In the genomic region with DNA sequence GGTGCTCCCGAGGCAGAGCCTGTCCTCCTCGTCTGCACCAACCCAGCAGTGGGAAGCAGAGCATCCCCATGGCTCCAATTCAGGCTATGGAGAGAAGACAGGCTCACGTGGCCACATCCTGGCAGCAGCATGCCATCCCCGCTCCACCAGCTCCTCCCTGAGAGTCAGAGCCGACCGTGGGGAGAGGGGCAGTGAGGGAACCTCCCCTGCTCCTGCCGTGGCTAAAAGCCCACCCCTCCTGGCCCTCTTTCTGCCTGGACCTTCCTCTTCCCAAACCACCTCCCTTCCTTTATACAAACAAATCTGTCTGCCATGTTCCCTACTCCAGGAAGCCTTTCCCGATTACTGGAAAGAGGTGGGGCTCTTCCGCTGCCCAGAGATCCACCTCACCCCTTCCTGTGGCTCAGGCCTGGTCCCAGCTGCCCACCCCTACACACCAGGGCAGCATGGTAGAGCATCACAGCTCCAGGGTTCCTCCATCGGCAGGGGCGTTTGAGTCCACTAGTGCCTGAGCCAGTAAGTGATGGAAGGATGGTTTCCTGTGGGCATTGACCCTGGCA, we compare ENCODE assay signal across 23 cellular contexts. TPM values are rescaled to one million over a fixed set of nuclear protein-coding genes. Genes with fewer than 3 reads are reported as not detected.
DNase-seq lines count a peak whose midpoint lies in the region; ATAC-seq and TF ChIP-seq lines count a peak whose summit lies in the region.
"Had no signal": no experiment of that assay in that cellular context is flagged by ENCODE, and none has a peak within 500 bp of the region (broad histone marks: within the 10 kb centered on the region; RNA-seq: fewer than 3 reads in every experiment).

No MANE protein-coding gene starts in this region.

- H4K20me1 ChIP-seq in GM23248 (ENCODE audit: insufficient read depth), result no peaks in the 10 kb centered on the region

- ATAC-seq in Right ventricle myocardium inferior (no peak), Right ventricle myocardium superior (ENCODE audit: poor library complexity) (no peak)
- ATAC-seq: activated T-helper 17 cell treated with anti-CD3 and anti-CD28 coated beads, Interleukin-2, amount 50 U/mL, for 72 hours; GM23338 had no signal

- no peaks in the 10 kb centered on the region for H3K27me3 Mint-ChIP-seq in T-helper 2 cell treated with Interferon-gamma antibody and Interleukin-4, amounts not matched to agents 5 μg/mL and 100 μg/mL, for 36 hours (ENCODE audit: low read depth)
- H3K27me3 Mint-ChIP-seq: activated CD4-positive, alpha-beta memory T cell treated with anti-CD3 and anti-CD28 coated beads, Interleukin-2, amount 10 ng/mL, durations not matched to agents 7 days and 5 days had no signal

- H3K4me1 Mint-ChIP-seq in T-helper 2 cell treated with Interferon-gamma antibody and Interleukin-4, amounts not matched to agents 5 μg/mL and 100 μg/mL, for 36 hours (ENCODE audit: low read depth), result peaks cover 3% of the 10 kb centered on the region
- H3K4me1 Mint-ChIP-seq: activated T-helper 17 cell treated with anti-CD3 and anti-CD28 coated beads, Interleukin-2, amount 50 U/mL, for 72 hours had no signal

- DNase-seq in Right ventricle myocardium inferior (ENCODE audit: missing footprints) (peak; percentile 46), Right ventricle myocardium superior (no peak), right atrium auricular region (ENCODE audit: low spot score) (no peak), uterus (no peak), GM23248 (no peak), NCI-H1417 treated with DMSO at 0.1 percent for 48 hours (lab: John Stamatoyannopoulos, UW) (no peak)
- no peak for DNase-seq in T-helper 2 cell treated with Interferon-gamma antibody and Interleukin-4, amounts not matched to agents 5 μg/mL and 100 μg/mL, for 36 hours (ENCODE audit: low spot score)
- DNase-seq: activated CD4-positive, alpha-beta memory T cell treated with anti-CD3 and anti-CD28 coated beads, Interleukin-2, amount 10 ng/mL, durations not matched to agents 7 days and 5 days; activated CD4-positive, alpha-beta T cell treated with anti-CD3 and anti-CD28 coated beads for 1 hour; activated CD8-positive, alpha-beta memory T cell treated with anti-CD3 and anti-CD28 coated beads, Interleukin-2, amount 50 U/mL, for 48 hours; activated naive CD4-positive, alpha-beta T cell treated with anti-CD3 and anti-CD28 coated beads, Interleukin-2, amount 50 U/mL, for 16 hours; amygdala; cortex of kidney; DND-41; mammary epithelial cell had no signal

- no peaks in the 10 kb centered on the region for H3K27me3 ChIP-seq in right atrium auricular region
- H3K27me3 ChIP-seq in skeletal muscle tissue (ENCODE audit: control insufficient read depth in 3 of 3, insufficient read depth in 3 of 3, low read length in 3 of 3), result no peaks in the 10 kb centered on the region
- H3K27me3 ChIP-seq in uterus, result no peaks in the 10 kb centered on the region
- no peaks in the 10 kb centered on the region; the same call in 1 of the 2 replicates for H3K27me3 ChIP-seq in GM23248 (replicated peaks; ENCODE audit: insufficient read depth)

- H3K4me3 Mint-ChIP-seq in T-helper 2 cell treated with Interferon-gamma antibody and Interleukin-4, amounts not matched to agents 5 μg/mL and 100 μg/mL, for 36 hours, result no peak overlapping the region
- H3K4me3 Mint-ChIP-seq: activated CD4-positive, alpha-beta memory T cell treated with anti-CD3 and anti-CD28 coated beads, Interleukin-2, amount 10 ng/mL, durations not matched to agents 7 days and 5 days; activated T-helper 17 cell treated with anti-CD3 and anti-CD28 coated beads, Interleukin-2, amount 50 U/mL, for 72 hours; GM23338; T-helper 1 cell treated with Interleukin-12 subunit alpha and Interleukin-12 subunit beta and Interleukin-4 antibody, amounts not matched to agents 30 μg/mL and 1 μg/mL, for 36 hours had no signal

- H3K36me3 Mint-ChIP-seq in T-helper 2 cell treated with Interferon-gamma antibody and Interleukin-4, amounts not matched to agents 5 μg/mL and 100 μg/mL, for 36 hours (ENCODE audit: low read depth), result no peaks in the 10 kb centered on the region

- intact Hi-C loops in Right ventricle myocardium inferior (cut with DNase I), result no loop called here
- intact Hi-C loops in Right ventricle myocardium superior (cut with DNase I), result no loop called here
- intact Hi-C loops in uterus (cut with DNase I; ENCODE audit: low total_unique reads), result no loop called here

- H3K4me1 ChIP-seq in right atrium auricular region (peaks cover 0 to 79% of the 10 kb centered on the region in 2 donors), skeletal muscle tissue (ENCODE audit: control insufficient read depth in 3 of 3, insufficient read depth in 3 of 3, low read length in 3 of 3) (peaks cover 21 to 32% (median 27%) of the 10 kb centered on the region in 3 donors), uterus (peaks cover 0 to 14% of the 10 kb centered on the region in 2 donors), GM23248 (ENCODE audit: insufficient read depth) (peaks cover 5% of the 10 kb centered on the region)

- H3K4me2 ChIP-seq in GM23248 (ENCODE audit: unreplicated experiment), result no peak overlapping the region
- H3K4me2 ChIP-seq: GM23338 had no signal

- TF ChIP-seq CTCF in right atrium auricular region (IDR thresholded peaks at IDR 0.05), result no peak
- TF ChIP-seq CTCF in uterus (IDR thresholded peaks at IDR 0.05), result no peak

- H3K36me3 ChIP-seq in right atrium auricular region, result no peaks in the 10 kb centered on the region
- H3K36me3 ChIP-seq in skeletal muscle tissue (ENCODE audit: control insufficient read depth in 3 of 3, insufficient read depth in 3 of 3, low read length in 3 of 3), result no peaks in the 10 kb centered on the region
- no peaks in the 10 kb centered on the region for H3K36me3 ChIP-seq in uterus
- no peaks in the 10 kb centered on the region for H3K36me3 ChIP-seq in GM23248 (ENCODE audit: low read depth)

- no peak overlapping the region for H2AFZ ChIP-seq in GM23248
- H2AFZ ChIP-seq: GM23338 had no signal

- H3K9ac ChIP-seq in skeletal muscle tissue (ENCODE audit: low read depth in 1 of 3, low read length in 3 of 3) (no peak overlapping the region), GM23248 (no peak overlapping the region)

- H3K9me3 ChIP-seq in right atrium auricular region, result no peaks in the 10 kb centered on the region
- H3K9me3 ChIP-seq in skeletal muscle tissue (ENCODE audit: control insufficient read depth in 3 of 3, low read length in 3 of 3), result no peaks in the 10 kb centered on the region
- H3K9me3 ChIP-seq in uterus, result no peaks in the 10 kb centered on the region
- H3K9me3 ChIP-seq in GM23248 (ENCODE audit: low read depth), result no peaks in the 10 kb centered on the region

- no peaks in the 10 kb centered on the region for H3K9me3 Mint-ChIP-seq in T-helper 2 cell treated with Interferon-gamma antibody and Interleukin-4, amounts not matched to agents 5 μg/mL and 100 μg/mL, for 36 hours
- H3K9me3 Mint-ChIP-seq: activated CD4-positive, alpha-beta memory T cell treated with anti-CD3 and anti-CD28 coated beads, Interleukin-2, amount 10 ng/mL, durations not matched to agents 7 days and 5 days; activated T-helper 17 cell treated with anti-CD3 and anti-CD28 coated beads, Interleukin-2, amount 50 U/mL, for 72 hours; GM23338; T-helper 1 cell treated with Interleukin-12 subunit alpha and Interleukin-12 subunit beta and Interleukin-4 antibody, amounts not matched to agents 30 μg/mL and 1 μg/mL, for 36 hours had no signal

- H3K27ac ChIP-seq in right atrium auricular region (peak overlapping the region; percentile 52 to 60), skeletal muscle tissue (ENCODE audit: low read depth, low read length) (peak overlapping the region; percentile 57), uterus (peak overlapping the region; percentile 44 to 57), GM23248 (no peak overlapping the region)
- H3K27ac ChIP-seq: 22Rv1, RWPE1, SK-N-MC had no signal

- WGBS in GM23248 (ENCODE audit: low coverage in 1 of 2, low lambda C conversion rate in 2 of 2, missing lambda C conversion rate in 2 of 2), 2 experiments, result 67 to 70% methylated on average over 11 of the region's 11 CpGs

- no peaks in the 10 kb centered on the region for H3K79me2 ChIP-seq in GM23248 (ENCODE audit: insufficient read depth)

- H3K4me3 ChIP-seq in right atrium auricular region, result no peak overlapping the region
- H3K4me3 ChIP-seq in skeletal muscle tissue (ENCODE audit: low read length in 3 of 3), result no peak overlapping the region
- no peak overlapping the region for H3K4me3 ChIP-seq in uterus
- no peak overlapping the region for H3K4me3 ChIP-seq in GM23248
- H3K4me3 ChIP-seq: GM23338, SK-N-MC had no signal

- H3K9me2 ChIP-seq in GM23248 (ENCODE audit: insufficient read depth), result no peaks in the 10 kb centered on the region

- in situ Hi-C loops in GM23248 (cut with MboI), result no loop called here

- no peak overlapping the region for H3K27ac Mint-ChIP-seq in T-helper 2 cell treated with Interferon-gamma antibody and Interleukin-4, amounts not matched to agents 5 μg/mL and 100 μg/mL, for 36 hours
- H3K27ac Mint-ChIP-seq: activated CD4-positive, alpha-beta memory T cell treated with anti-CD3 and anti-CD28 coated beads, Interleukin-2, amount 10 ng/mL, durations not matched to agents 7 days and 5 days; activated T-helper 17 cell treated with anti-CD3 and anti-CD28 coated beads, Interleukin-2, amount 50 U/mL, for 72 hours; GM23338; T-helper 1 cell treated with Interleukin-12 subunit alpha and Interleukin-12 subunit beta and Interleukin-4 antibody, amounts not matched to agents 30 μg/mL and 1 μg/mL, for 36 hours had no signal

- TF ChIP-seq POLR2A in uterus (IDR thresholded peaks at IDR 0.05), result no peak

- H3F3A ChIP-seq in GM23248 (ENCODE audit: insufficient read depth), result no peaks in the 10 kb centered on the region

RNA-seq across cellular contexts. Expression of a gene that starts 10.8 kb away (rescaled TPM):
- total RNA-seq in Right ventricle myocardium inferior (284 TPM), Right ventricle myocardium superior (236 TPM), right atrium auricular region (100 to 1,000 TPM; 353 to 517 TPM), skeletal muscle tissue (67.8 TPM), uterus (100 to 1,000 TPM in 3 of 4 donors, 10 to 100 TPM in 1; 69.6 to 477 (median 370) TPM)
- 0.54 and 1.1 TPM in 2 replicates for total RNA-seq in GM23248 (2014; rRNA removed; shearing (Covaris generic))
- 0.33 and 0.34 TPM in 2 replicates for polyA plus RNA-seq in GM23248 (2016; fragmentation: Nextera tagmentation; extraction: Ambion mirVana)
- total RNA-seq: OCI-LY7 had no signal
- polyA plus RNA-seq: GM23338 had no signal

Comparison
In these comparisons a context has a peak if more than half of its experiments do, and no peak if none do; other contexts are left out.
1. RNA of a gene that starts 10.8 kb away (total RNA-seq): 353 to 517 TPM in right atrium auricular region, 69.6 to 477 TPM in uterus, 284 TPM in Right ventricle myocardium inferior (single experiment), 236 TPM in Right ventricle myocardium superior (single experiment) and 67.8 TPM in skeletal muscle tissue (single experiment); 0.54 to 1.1 TPM in GM23248; every median in the first group is over 10 times any median in the second.